Comparison of ENCODE assay signal across 1 cellular context in genomic region chr19:4715178-4715528, GRCh38.
TF ChIP-seq lines count a peak whose summit lies in the region.

No MANE protein-coding gene starts in this region.

TF ChIP-seq in HepG2, 621 proteins besides CTCF, POLR2A, EP300 and RAD21:
- TF ChIP-seq TFAP4 (IDR thresholded peaks at IDR 0.05; ENCODE audit: borderline replicate concordance, low read depth) (0 out of 2 replicates have a peak, but pooled peaks have one; percentile 3), ZSCAN25 (CRISPR knock-in tag; IDR thresholded peaks at IDR 0.05) (0 out of 2 replicates have a peak, but pooled peaks have one; percentile 0), SSRP1 (CRISPR knock-in tag; IDR thresholded peaks at IDR 0.05) (0 out of 2 replicates have a peak, but pooled peaks have one; percentile 35), ZNF552 (CRISPR knock-in tag; IDR thresholded peaks at IDR 0.05; ENCODE audit: borderline replicate concordance) (0 out of 2 replicates have a peak, but pooled peaks have one; percentile 1)
- TF ChIP-seq, protein P1, sequence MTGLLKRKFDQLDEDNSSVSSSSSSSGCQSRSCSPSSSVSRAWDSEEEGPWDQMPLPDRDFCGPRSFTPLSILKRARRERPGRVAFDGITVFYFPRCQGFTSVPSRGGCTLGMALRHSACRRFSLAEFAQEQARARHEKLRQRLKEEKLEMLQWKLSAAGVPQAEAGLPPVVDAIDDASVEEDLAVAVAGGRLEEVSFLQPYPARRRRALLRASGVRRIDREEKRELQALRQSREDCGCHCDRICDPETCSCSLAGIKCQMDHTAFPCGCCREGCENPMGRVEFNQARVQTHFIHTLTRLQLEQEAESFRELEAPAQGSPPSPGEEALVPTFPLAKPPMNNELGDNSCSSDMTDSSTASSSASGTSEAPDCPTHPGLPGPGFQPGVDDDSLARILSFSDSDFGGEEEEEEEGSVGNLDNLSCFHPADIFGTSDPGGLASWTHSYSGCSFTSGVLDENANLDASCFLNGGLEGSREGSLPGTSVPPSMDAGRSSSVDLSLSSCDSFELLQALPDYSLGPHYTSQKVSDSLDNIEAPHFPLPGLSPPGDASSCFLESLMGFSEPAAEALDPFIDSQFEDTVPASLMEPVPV (CRISPR knock-in tag; IDR thresholded peaks at IDR 0.05) = 0 out of 2 replicates have a peak, but pooled peaks have one; percentile 54
